Comparison of ENCODE assay signal across 11 cellular contexts in genomic region chr10:22715290-22715625, GRCh38. TPM values are rescaled to one million over a fixed set of nuclear protein-coding genes. Genes with fewer than 3 reads are reported as not detected.
DNase-seq lines count a peak whose midpoint lies in the region; ATAC-seq, FAIRE-seq and TF ChIP-seq lines count a peak whose summit lies in the region.
"Had no signal": no experiment of that assay in that cellular context is flagged by ENCODE, and none has a peak within 500 bp of the region (broad histone marks: within the 10 kb centered on the region; RNA-seq: fewer than 3 reads in every experiment).

No MANE protein-coding gene starts in this region.

- no peak for TF ChIP-seq EP300 in A549 (IDR thresholded peaks at IDR 0.05)

- H3K27me3 ChIP-seq in mesenchymal stem cell (ENCODE audit: control insufficient read depth in 1 of 2, insufficient read depth in 1 of 2, low read length in 2 of 2): no peaks in the 10 kb centered on the region
- H3K27me3 ChIP-seq: cardiac muscle cell had no signal

- POLR2A ChIA-PET in A549 (lab: Yijun Ruan, JAX): no interaction called here

- peaks cover 1% of the 10 kb centered on the region for H3K79me1 ChIP-seq in mesenchymal stem cell (replicated peaks; ENCODE audit: low read length, poor library complexity, severe bottlenecking)

- no peak for TF ChIP-seq RAD21 in A549 (conservative IDR thresholded peaks at IDR 0.05 in 1 of 2, IDR thresholded peaks at IDR 0.05 in 1 of 2)

- H3K4ac ChIP-seq in mesenchymal stem cell (ENCODE audit: low read depth in 1 of 2, low read length in 2 of 2): no peak overlapping the region

- H3K4me2 ChIP-seq in A549 (peak overlapping the region; percentile 87; the same call in 2 of the 3 replicates), mesenchymal stem cell (ENCODE audit: low read length, poor library complexity, severe bottlenecking) (no peak overlapping the region)

- H3K27ac Mint-ChIP-seq in activated naive CD8-positive, alpha-beta T cell treated with anti-CD3 and anti-CD28 coated beads for 36 hours: peak overlapping the region; percentile 63

- H2AK5ac ChIP-seq in mesenchymal stem cell (ENCODE audit: low read length, severe bottlenecking): no peak overlapping the region

- H3K4me3 Mint-ChIP-seq in activated naive CD8-positive, alpha-beta T cell treated with anti-CD3 and anti-CD28 coated beads for 36 hours: peak overlapping the region; percentile 66

- H3K4me3 ChIP-seq in A549 (no peak overlapping the region), mesenchymal stem cell (ENCODE audit: insufficient read depth in 1 of 2, low read depth in 1 of 2, low read length in 2 of 2) (peak overlapping the region in 1 of 2 experiments; percentile 83)

- peak overlapping the region; percentile 9 for H4K91ac ChIP-seq in mesenchymal stem cell (ENCODE audit: low read length)

- no peak for ATAC-seq in A549
- ATAC-seq in GM19452 (IDR thresholded peaks at IDR 0.05; ENCODE audit: unreplicated experiment): no peak
- ATAC-seq in HG03196 (IDR thresholded peaks at IDR 0.05; ENCODE audit: unreplicated experiment): no peak

- H3K36me3 ChIP-seq in mesenchymal stem cell (ENCODE audit: control insufficient read depth in 1 of 2, insufficient read depth in 2 of 2, low read depth in 1 of 2, low read length in 2 of 2): no peaks in the 10 kb centered on the region
- H3K36me3 ChIP-seq: cardiac muscle cell had no signal

- FAIRE-seq in A549 (lab: Jason Lieb, UNC) (no peak), GM19239 (lab: Jason Lieb, UNC) (peak; percentile 42)
- FAIRE-seq: D721Med had no signal

- no peak overlapping the region for H3K14ac ChIP-seq in mesenchymal stem cell (ENCODE audit: low read length in 2 of 2)

- H3K9me3 Mint-ChIP-seq in activated naive CD8-positive, alpha-beta T cell treated with anti-CD3 and anti-CD28 coated beads for 36 hours: no peaks in the 10 kb centered on the region

- peak overlapping the region in 1 of 2 experiments; percentile 98 for H2BK12ac ChIP-seq in mesenchymal stem cell (ENCODE audit: low read length in 2 of 2)

- no peak overlapping the region for H3K18ac ChIP-seq in mesenchymal stem cell (ENCODE audit: low read depth in 1 of 2, low read length in 2 of 2)

- H3K27ac ChIP-seq in A549: peak overlapping the region in 1 of 2 experiments; percentile 98; a peak in 2 of 6 replicates
- no peak overlapping the region for H3K27ac ChIP-seq in mesenchymal stem cell (ENCODE audit: low read length, poor library complexity, severe bottlenecking)
- H3K27ac ChIP-seq: cardiac muscle cell had no signal

- H2BK5ac ChIP-seq in mesenchymal stem cell (ENCODE audit: low read depth, low read length, poor library complexity, severe bottlenecking): no peak overlapping the region

- no peak for TF ChIP-seq CTCF in A549 (IDR thresholded peaks at IDR 0.05)

- CTCF ChIA-PET in A549 (lab: Yijun Ruan, JAX): no interaction called here

- H3K4me1 ChIP-seq in A549 (peaks cover 17% of the 10 kb centered on the region; the same call in 2 of the 3 replicates), mesenchymal stem cell (ENCODE audit: control insufficient read depth, insufficient read depth, low read depth, low read length) (peaks cover 6% of the 10 kb centered on the region)

- H3K23ac ChIP-seq in mesenchymal stem cell (ENCODE audit: low read length in 2 of 2): no peak overlapping the region

- no peaks in the 10 kb centered on the region for H3K27me3 Mint-ChIP-seq in activated naive CD8-positive, alpha-beta T cell treated with anti-CD3 and anti-CD28 coated beads for 36 hours

- H4K8ac ChIP-seq in mesenchymal stem cell (ENCODE audit: low read length): peak overlapping the region; percentile 97

- H3K9me3 ChIP-seq in A549 (no peaks in the 10 kb centered on the region), mesenchymal stem cell (ENCODE audit: control insufficient read depth, low read length) (no peaks in the 10 kb centered on the region)

- H2BK15ac ChIP-seq in mesenchymal stem cell (ENCODE audit: low read depth, poor library complexity, severe bottlenecking): no peak overlapping the region

- H3K4me1 Mint-ChIP-seq in activated naive CD8-positive, alpha-beta T cell treated with anti-CD3 and anti-CD28 coated beads for 36 hours: peaks cover 24% of the 10 kb centered on the region

- H2AFZ ChIP-seq in mesenchymal stem cell (ENCODE audit: low read depth, low read length): no peak overlapping the region

- no peak overlapping the region for H3K9ac ChIP-seq in mesenchymal stem cell (ENCODE audit: low read length)

- 90% methylated on average over 7 of the region's 7 CpGs for WGBS in A549 (ENCODE audit: missing lambda C conversion rate)
- 87% methylated on average over 6 of the region's 7 CpGs for WGBS in mesenchymal stem cell

- peaks cover 13% of the 10 kb centered on the region for H3K36me3 Mint-ChIP-seq in activated naive CD8-positive, alpha-beta T cell treated with anti-CD3 and anti-CD28 coated beads for 36 hours

- TF ChIP-seq POLR2A in A549 (IDR thresholded peaks at IDR 0.05; ENCODE audit: low read length): no peak

- no peak for DNase-seq in A549 (ENCODE audit: low read depth in 1 of 2, low spot score in 1 of 2)
- DNase-seq in GM19239 (ENCODE audit: insufficient read length, low spot score): no peak
- DNase-seq in activated naive CD8-positive, alpha-beta T cell treated with anti-CD3 and anti-CD28 coated beads for 36 hours: no peak
- DNase-seq in mesenchymal stem cell: no peak
- DNase-seq in NCI-H1930 (lab: John Stamatoyannopoulos, UW): no peak
- no peak for DNase-seq in ureter (ENCODE audit: low spot score)
- DNase-seq: NCI-H774 had no signal

- no peak overlapping the region for H2BK120ac ChIP-seq in mesenchymal stem cell (ENCODE audit: low read depth, low read length)

TF ChIP-seq in A549, 52 proteins besides CTCF, POLR2A, EP300 and RAD21:
- no peak for TF ChIP-seq GATA3 (IDR thresholded peaks at IDR 0.05; ENCODE audit: borderline replicate concordance)
- no peak for TF ChIP-seq E2F6 (IDR thresholded peaks at IDR 0.05; ENCODE audit: borderline replicate concordance, low read depth)
- no peak for TF ChIP-seq EHMT2 (IDR thresholded peaks at IDR 0.05; ENCODE audit: low read depth)
- TF ChIP-seq TP53 (CRISPR knock-in tag; IDR thresholded peaks at IDR 0.05): no peak
- TF ChIP-seq POLR2AphosphoS2 (conservative IDR thresholded peaks at IDR 0.05; ENCODE audit: low read length): no peak
- TF ChIP-seq, protein P1, sequence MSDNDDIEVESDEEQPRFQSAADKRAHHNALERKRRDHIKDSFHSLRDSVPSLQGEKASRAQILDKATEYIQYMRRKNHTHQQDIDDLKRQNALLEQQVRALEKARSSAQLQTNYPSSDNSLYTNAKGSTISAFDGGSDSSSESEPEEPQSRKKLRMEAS (IDR thresholded peaks at IDR 0.05): no peak
- TF ChIP-seq, protein P2, sequence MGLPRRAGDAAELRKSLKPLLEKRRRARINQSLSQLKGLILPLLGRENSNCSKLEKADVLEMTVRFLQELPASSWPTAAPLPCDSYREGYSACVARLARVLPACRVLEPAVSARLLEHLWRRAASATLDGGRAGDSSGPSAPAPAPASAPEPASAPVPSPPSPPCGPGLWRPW (IDR thresholded peaks at IDR 0.05): no peak
- TF ChIP-seq, protein P3, sequence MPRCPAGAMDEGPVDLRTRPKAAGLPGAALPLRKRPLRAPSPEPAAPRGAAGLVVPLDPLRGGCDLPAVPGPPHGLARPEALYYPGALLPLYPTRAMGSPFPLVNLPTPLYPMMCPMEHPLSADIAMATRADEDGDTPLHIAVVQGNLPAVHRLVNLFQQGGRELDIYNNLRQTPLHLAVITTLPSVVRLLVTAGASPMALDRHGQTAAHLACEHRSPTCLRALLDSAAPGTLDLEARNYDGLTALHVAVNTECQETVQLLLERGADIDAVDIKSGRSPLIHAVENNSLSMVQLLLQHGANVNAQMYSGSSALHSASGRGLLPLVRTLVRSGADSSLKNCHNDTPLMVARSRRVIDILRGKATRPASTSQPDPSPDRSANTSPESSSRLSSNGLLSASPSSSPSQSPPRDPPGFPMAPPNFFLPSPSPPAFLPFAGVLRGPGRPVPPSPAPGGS (IDR thresholded peaks at IDR 0.05): no peak
- no peak for TF ChIP-seq CBX8 (IDR thresholded peaks at IDR 0.05)
- TF ChIP-seq ZNF302 (CRISPR knock-in tag; IDR thresholded peaks at IDR 0.05): no peak
- TF ChIP-seq NR3C1 (IDR thresholded peaks at IDR 0.05): no peak
- TF ChIP-seq, protein P4, sequence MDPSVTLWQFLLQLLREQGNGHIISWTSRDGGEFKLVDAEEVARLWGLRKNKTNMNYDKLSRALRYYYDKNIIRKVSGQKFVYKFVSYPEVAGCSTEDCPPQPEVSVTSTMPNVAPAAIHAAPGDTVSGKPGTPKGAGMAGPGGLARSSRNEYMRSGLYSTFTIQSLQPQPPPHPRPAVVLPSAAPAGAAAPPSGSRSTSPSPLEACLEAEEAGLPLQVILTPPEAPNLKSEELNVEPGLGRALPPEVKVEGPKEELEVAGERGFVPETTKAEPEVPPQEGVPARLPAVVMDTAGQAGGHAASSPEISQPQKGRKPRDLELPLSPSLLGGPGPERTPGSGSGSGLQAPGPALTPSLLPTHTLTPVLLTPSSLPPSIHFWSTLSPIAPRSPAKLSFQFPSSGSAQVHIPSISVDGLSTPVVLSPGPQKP (IDR thresholded peaks at IDR 0.05; ENCODE audit: low read depth, low read length): no peak
- no peak for TF ChIP-seq FOXS1 (CRISPR knock-in tag; IDR thresholded peaks at IDR 0.05)
- no peak for TF ChIP-seq RFX5 (IDR thresholded peaks at IDR 0.05)
- TF ChIP-seq HEYL (CRISPR knock-in tag; IDR thresholded peaks at IDR 0.05): no peak
- no peak for TF ChIP-seq CBX2 (IDR thresholded peaks at IDR 0.05; ENCODE audit: borderline replicate concordance, low read depth)

RNA-seq across cellular contexts. Expression of gene PIP4K2A, which starts 0.9 kb away (rescaled TPM):
- 21.6 and 24.0 TPM in 2 replicates for polyA plus RNA-seq in A549 (2011; rRNA removed)
- 5.5 and 6.2 TPM in 2 replicates for polyA plus RNA-seq in A549 (2012; cell fraction: cytosol; rRNA removed)
- 1.8 and 3.8 TPM in 2 replicates for polyA plus RNA-seq in A549 (2012; cell fraction: nucleus; rRNA removed)
- polyA plus RNA-seq in A549 (2017; fragmentation: RNase III; extraction: RNeasy Plus Mini Kit Qiagen cat#74134 plus additional on column Dnase treatment): 18.4 to 23.1 TPM (median 20.4 TPM) in 3 replicates
- polyA minus RNA-seq in A549 (2011; rRNA and poly(A)+ RNA removed): 18.1 and 18.7 TPM in 2 replicates
- total RNA-seq in activated naive CD8-positive, alpha-beta T cell treated with anti-CD3 and anti-CD28 coated beads for 36 hours: 100 to 1,000 TPM; 111 to 118 TPM
- polyA plus RNA-seq in mesenchymal stem cell (2013, experiment 1 of 2): 53.7 TPM
- polyA plus RNA-seq in mesenchymal stem cell (2013, experiment 2 of 2): 51.9 TPM
- total RNA-seq in ureter: 36.9 TPM
